Comparison of ENCODE assay signal across 1 cellular context in the genomic region with DNA sequence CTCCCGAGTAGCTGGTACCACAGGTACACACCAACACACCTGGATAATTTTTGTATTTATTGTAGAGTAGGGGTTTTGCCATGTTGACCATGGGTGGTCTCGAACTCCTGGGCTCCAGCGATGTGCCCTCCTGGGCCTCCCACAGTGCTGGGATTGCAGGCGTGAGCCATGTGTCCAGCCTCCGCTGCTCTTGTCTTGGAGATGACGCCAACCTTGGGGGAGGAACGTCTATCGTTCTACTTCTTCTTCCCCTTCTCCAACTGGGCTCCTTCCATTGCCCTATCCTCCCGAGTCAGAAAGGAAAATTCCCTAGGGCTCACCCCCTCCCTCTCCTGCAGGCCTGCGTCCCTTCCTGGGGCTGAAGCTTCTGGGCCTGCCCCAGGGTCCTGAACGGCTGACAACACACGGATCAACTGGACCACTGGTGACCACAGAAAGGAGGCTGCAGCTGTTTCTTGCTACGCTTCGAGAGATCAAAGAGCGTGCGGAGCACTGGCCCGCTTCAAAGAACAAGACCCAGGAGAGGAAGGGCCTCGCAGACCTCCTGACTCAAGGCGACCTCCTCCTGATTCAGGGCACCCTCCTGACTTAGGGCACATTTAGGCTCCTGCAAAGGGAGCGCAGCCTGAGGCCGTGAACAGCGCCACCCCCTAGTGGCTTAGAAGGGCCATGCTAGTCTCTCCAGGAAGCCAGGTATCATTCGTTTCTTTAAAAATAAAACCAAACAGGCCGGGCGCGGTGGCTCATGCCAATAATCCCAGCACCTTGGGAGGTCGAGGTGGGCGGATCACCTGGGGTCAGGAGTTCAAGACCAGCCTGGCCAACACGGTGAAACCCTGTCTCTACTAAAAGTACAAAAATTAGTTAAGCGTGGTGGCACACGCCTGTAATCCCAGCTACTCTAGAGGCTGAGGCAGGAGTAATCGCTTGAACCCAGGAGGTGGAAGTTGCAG.
A peak's percentile ranks its signal among the peaks of the same experiment; 100 is the strongest.
TF ChIP-seq lines count a peak whose summit lies in the region.

No MANE protein-coding gene starts in this region.

TF ChIP-seq in GM12878, 131 proteins besides CTCF, POLR2A, EP300 and RAD21 (continued from another document):
- TF ChIP-seq, protein P1, sequence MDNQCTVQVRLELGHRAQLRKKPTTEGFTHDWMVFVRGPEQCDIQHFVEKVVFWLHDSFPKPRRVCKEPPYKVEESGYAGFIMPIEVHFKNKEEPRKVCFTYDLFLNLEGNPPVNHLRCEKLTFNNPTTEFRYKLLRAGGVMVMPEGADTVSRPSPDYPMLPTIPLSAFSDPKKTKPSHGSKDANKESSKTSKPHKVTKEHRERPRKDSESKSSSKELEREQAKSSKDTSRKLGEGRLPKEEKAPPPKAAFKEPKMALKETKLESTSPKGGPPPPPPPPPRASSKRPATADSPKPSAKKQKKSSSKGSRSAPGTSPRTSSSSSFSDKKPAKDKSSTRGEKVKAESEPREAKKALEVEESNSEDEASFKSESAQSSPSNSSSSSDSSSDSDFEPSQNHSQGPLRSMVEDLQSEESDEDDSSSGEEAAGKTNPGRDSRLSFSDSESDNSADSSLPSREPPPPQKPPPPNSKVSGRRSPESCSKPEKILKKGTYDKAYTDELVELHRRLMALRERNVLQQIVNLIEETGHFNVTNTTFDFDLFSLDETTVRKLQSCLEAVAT (IDR thresholded peaks at IDR 0.05), result peak; percentile 84
- TF ChIP-seq MYC (IDR thresholded peaks at IDR 0.05; ENCODE audit: insufficient read depth, insufficient read length, insufficient replicate concordance, low read length, severe bottlenecking), result no peak
- TF ChIP-seq RUNX3 (IDR thresholded peaks at IDR 0.05; ENCODE audit: low read length), result 0 out of 2 replicates have a peak, but pooled peaks have one; percentile 22
- TF ChIP-seq NBN (IDR thresholded peaks at IDR 0.05), result 0 out of 2 replicates have a peak, but pooled peaks have one; percentile 26
- peak; percentile 59; the same call in 1 of the 2 replicates for TF ChIP-seq SMC3 (IDR thresholded peaks at IDR 0.05; ENCODE audit: borderline replicate concordance, low read length)
- peak; percentile 71 for TF ChIP-seq ZNF24 (IDR thresholded peaks at IDR 0.05)
